19 cellular contexts compared by ENCODE assay signal in genomic region chr9:97773723-97774122, GRCh38.
DNase-seq lines count a peak whose midpoint lies in the region; ATAC-seq and TF ChIP-seq lines count a peak whose summit lies in the region.
"Had no signal": no experiment of that assay in that cellular context is flagged by ENCODE, and none has a peak within 500 bp of the region (broad histone marks: within the 10 kb centered on the region; RNA-seq: fewer than 3 reads in every experiment).

No MANE protein-coding gene starts in this region.

- H3K9me3 ChIP-seq in CD8-positive, alpha-beta memory T cell (ENCODE audit: low read length) = no peaks in the 10 kb centered on the region
- H3K9me3 ChIP-seq: gastrocnemius medialis had no signal

- no peaks in the 10 kb centered on the region for H3K4me1 Mint-ChIP-seq in CD8-positive, alpha-beta memory T cell
- no peaks in the 10 kb centered on the region for H3K4me1 Mint-ChIP-seq in activated naive CD8-positive, alpha-beta T cell treated with anti-CD3 and anti-CD28 coated beads for 36 hours
- H3K4me1 Mint-ChIP-seq: activated CD8-positive, alpha-beta memory T cell treated with anti-CD3 and anti-CD28 coated beads, Interleukin-2, amount 10 ng/mL, durations not matched to agents 7 days and 5 days had no signal

- H3K27ac ChIP-seq in CD8-positive, alpha-beta memory T cell (ENCODE audit: low read depth, low read length) = no peak overlapping the region
- H3K27ac ChIP-seq: gastrocnemius medialis, VCaP had no signal

- H3K9me3 Mint-ChIP-seq in CD8-positive, alpha-beta memory T cell = peaks cover 0 to 13% (median 7%) of the 10 kb centered on the region in 5 donors
- H3K9me3 Mint-ChIP-seq in activated naive CD8-positive, alpha-beta T cell treated with anti-CD3 and anti-CD28 coated beads for 36 hours = peaks cover 7% of the 10 kb centered on the region

- no peak overlapping the region for H3K27ac Mint-ChIP-seq in CD8-positive, alpha-beta memory T cell
- H3K27ac Mint-ChIP-seq in activated naive CD8-positive, alpha-beta T cell treated with anti-CD3 and anti-CD28 coated beads for 36 hours = no peak overlapping the region
- H3K27ac Mint-ChIP-seq: activated CD8-positive, alpha-beta memory T cell treated with anti-CD3 and anti-CD28 coated beads, Interleukin-2, amount 10 ng/mL, durations not matched to agents 7 days and 5 days; activated naive CD4-positive, alpha-beta T cell treated with anti-CD3 and anti-CD28 coated beads, Interleukin-2, amount 50 U/mL, for 72 hours had no signal

- intact Hi-C loops in left cardiac atrium (cut with DNase I) = no loop called here

- no peaks in the 10 kb centered on the region for H3K4me1 ChIP-seq in CD8-positive, alpha-beta memory T cell (ENCODE audit: insufficient read depth, low read length)
- H3K4me1 ChIP-seq: gastrocnemius medialis had no signal

- TF ChIP-seq CTCF in astrocyte of the spinal cord (IDR thresholded peaks at IDR 0.05; ENCODE audit: low read depth, low read length) = no peak

- POLR2A ChIA-PET in CD8-positive, alpha-beta memory T cell (lab: Charles Lee) = no interaction called here

- H3K36me3 Mint-ChIP-seq in CD8-positive, alpha-beta memory T cell = peaks cover 0 to 3% (median 0%) of the 10 kb centered on the region in 3 donors
- H3K36me3 Mint-ChIP-seq in activated naive CD8-positive, alpha-beta T cell treated with anti-CD3 and anti-CD28 coated beads for 36 hours = peaks cover under 1% of the 10 kb centered on the region
- H3K36me3 Mint-ChIP-seq: activated CD8-positive, alpha-beta memory T cell treated with anti-CD3 and anti-CD28 coated beads, Interleukin-2, amount 10 ng/mL, durations not matched to agents 7 days and 5 days had no signal

- no peak overlapping the region for H3K4me3 ChIP-seq in astrocyte of the spinal cord (ENCODE audit: low read depth, low read length)
- H3K4me3 ChIP-seq in CD8-positive, alpha-beta memory T cell (ENCODE audit: low read length) = no peak overlapping the region
- H3K4me3 ChIP-seq: gastrocnemius medialis, GM12878 had no signal

- H3K27me3 ChIP-seq in CD8-positive, alpha-beta memory T cell (ENCODE audit: insufficient read depth, low read length, poor library complexity, severe bottlenecking) = no peaks in the 10 kb centered on the region

- CTCF ChIA-PET in CD8-positive, alpha-beta memory T cell (lab: Charles Lee) = no interaction called here

- ATAC-seq in left cardiac atrium = peak; percentile 77 to 78
- no peak for ATAC-seq in HG02973 (IDR thresholded peaks at IDR 0.05; ENCODE audit: unreplicated experiment)
- ATAC-seq in HG03354 (IDR thresholded peaks at IDR 0.05; ENCODE audit: poor library complexity, severe bottlenecking, unreplicated experiment) = no peak
- ATAC-seq: activated CD8-positive, alpha-beta memory T cell treated with anti-CD3 and anti-CD28 coated beads, Interleukin-2, amount 10 ng/mL, durations not matched to agents 7 days and 5 days; activated naive CD4-positive, alpha-beta T cell treated with anti-CD3 and anti-CD28 coated beads, Interleukin-2, amount 50 U/mL, for 72 hours; gastrocnemius medialis; GM12878 had no signal

- peaks cover 23 to 54% of the 10 kb centered on the region in 2 donors for H3K27me3 Mint-ChIP-seq in CD8-positive, alpha-beta memory T cell
- peaks cover 11% of the 10 kb centered on the region for H3K27me3 Mint-ChIP-seq in activated naive CD8-positive, alpha-beta T cell treated with anti-CD3 and anti-CD28 coated beads for 36 hours

- DNase-seq in AG08395 (ENCODE audit: low spot score) (peak; percentile 66), HUDEP-2 (lab: John Stamatoyannopoulos, UW; ENCODE audit: unreplicated experiment in 76 of 76) (peak in 69 of 76 experiments; percentile 9 to 78 (median 42)), astrocyte of the spinal cord (ENCODE audit: low read depth, low spot score) (peak; percentile 32), left cardiac atrium (peak; percentile 80)
- no peak for DNase-seq in CD8-positive, alpha-beta memory T cell
- DNase-seq in activated naive CD8-positive, alpha-beta T cell treated with anti-CD3 and anti-CD28 coated beads for 36 hours = no peak
- DNase-seq: activated CD8-positive, alpha-beta memory T cell treated with anti-CD3 and anti-CD28 coated beads, Interleukin-2, amount 10 ng/mL, durations not matched to agents 7 days and 5 days; DMS53; gastrocnemius medialis; islet precursor cell; KBM-7; NCI-H748 treated with DMSO at 0.1 percent for 48 hours; SHP77 treated with DMSO at 0.1 percent for 48 hours; stimulated activated CD4-positive, alpha-beta T cell treated with anti-CD3 and anti-CD28 coated beads, Interleukin-1b, Interleukin-23, amount 100 ng/mL, for 48 hours had no signal

- H3K4me3 Mint-ChIP-seq in CD8-positive, alpha-beta memory T cell = no peak overlapping the region
- no peak overlapping the region for H3K4me3 Mint-ChIP-seq in activated naive CD8-positive, alpha-beta T cell treated with anti-CD3 and anti-CD28 coated beads for 36 hours
- H3K4me3 Mint-ChIP-seq: activated CD8-positive, alpha-beta memory T cell treated with anti-CD3 and anti-CD28 coated beads, Interleukin-2, amount 10 ng/mL, durations not matched to agents 7 days and 5 days had no signal

- H3K36me3 ChIP-seq in CD8-positive, alpha-beta memory T cell (ENCODE audit: insufficient read depth, low read length) = no peaks in the 10 kb centered on the region
- H3K36me3 ChIP-seq: gastrocnemius medialis had no signal

- in situ Hi-C loops in astrocyte of the spinal cord (cut with HindIII; ENCODE audit: low sequenced_read_pairs) = no loop called here

Comparison
In these comparisons a context has a peak if more than half of its experiments do, and no peak if none do; other contexts are left out.
1. DNase-seq: peak in AG08395 (single experiment), HUDEP-2 (69 of 76), astrocyte of the spinal cord (single experiment) and left cardiac atrium (single experiment); none in CD8-positive, alpha-beta memory T cell (0 of 5) and activated naive CD8-positive, alpha-beta T cell treated with anti-CD3 and anti-CD28 coated beads for 36 hours (single experiment).
2. ATAC-seq: peak in left cardiac atrium (2 of 2); none in HG02973 (single experiment) and HG03354 (single experiment).